ENCODE assay signal across 8 cellular contexts in the genomic region with DNA sequence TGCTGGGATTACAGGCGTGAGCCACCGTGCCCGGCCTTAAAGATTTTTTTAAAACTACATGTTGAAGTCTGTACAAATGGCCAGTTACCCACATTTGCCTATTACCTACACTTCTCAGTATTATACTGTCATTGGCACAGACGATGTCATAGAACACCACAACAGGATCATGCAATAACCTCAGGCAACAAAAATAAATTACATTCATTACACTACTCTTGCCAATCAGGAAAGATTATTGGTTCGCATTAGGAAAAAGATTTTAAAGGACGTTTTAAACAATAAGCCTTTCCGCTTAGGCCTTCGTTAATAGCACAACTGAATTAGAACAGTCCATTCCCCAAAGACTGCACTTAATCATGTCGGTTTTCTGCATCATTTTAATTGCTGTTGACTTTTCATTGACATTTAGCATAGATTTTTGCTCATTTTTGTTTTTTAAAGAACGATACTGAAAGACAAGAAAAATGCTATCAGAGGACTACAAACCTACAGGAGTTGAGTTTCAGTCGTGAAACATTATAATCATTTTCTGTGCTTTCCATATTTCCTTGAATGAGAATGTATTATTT. TPM values are rescaled to one million over a fixed set of nuclear protein-coding genes. Genes with fewer than 3 reads are reported as not detected.
DNase-seq lines count a peak whose midpoint lies in the region; ATAC-seq and TF ChIP-seq lines count a peak whose summit lies in the region.

No MANE protein-coding gene starts in this region.

- H3K4me3 ChIP-seq in AG04449 (ENCODE audit: low read depth, low read length) = peak overlapping the region; percentile 80
- peak overlapping the region; percentile 91 to 94 for H3K4me3 ChIP-seq in ascending aorta
- peak overlapping the region; percentile 82 to 84 for H3K4me3 ChIP-seq in mucosa of rectum (ENCODE audit: low read length in 2 of 2)

- peak overlapping the region; percentile 94 for H3K4me3 Mint-ChIP-seq in HFFc6

- peak overlapping the region; percentile 98 to 99 for H3K27ac ChIP-seq in ascending aorta
- peak overlapping the region in 1 of 2 donors; percentile 98 for H3K27ac ChIP-seq in mucosa of rectum (ENCODE audit: low read depth in 2 of 2, low read length in 2 of 2)

- H3K27ac Mint-ChIP-seq in HFFc6 = peak overlapping the region; percentile 92

- no peaks in the 10 kb centered on the region for H3K36me3 ChIP-seq in ascending aorta
- no peaks in the 10 kb centered on the region for H3K36me3 ChIP-seq in mucosa of rectum (ENCODE audit: control insufficient read depth in 2 of 2, insufficient read depth in 2 of 2, low read length in 2 of 2)

- intact Hi-C loops in ascending aorta (cut with DNase I) = loop anchor here (5.0 to 10.0 kb wide), 4 partner anchors 186 to 1946 kb away; a partner anchor contains a TSS

- peaks cover 30% of the 10 kb centered on the region for H3K4me1 Mint-ChIP-seq in HFFc6 (ENCODE audit: low read depth)

- TF ChIP-seq CTCF in AG04449 (IDR thresholded peaks at IDR 0.05; ENCODE audit: insufficient read depth, low read length, missing control alignments) (no peak), HFFc6 (IDR thresholded peaks at IDR 0.05) (no peak), ascending aorta (IDR thresholded peaks at IDR 0.05) (no peak)

- ATAC-seq in GM21737 (IDR thresholded peaks at IDR 0.05; ENCODE audit: unreplicated experiment) (no peak), HG03378 (IDR thresholded peaks at IDR 0.05; ENCODE audit: unreplicated experiment) (no peak), GM19023 (IDR thresholded peaks at IDR 0.05; ENCODE audit: unreplicated experiment) (no peak)

- H3K9me3 ChIP-seq in ascending aorta (no peaks in the 10 kb centered on the region), mucosa of rectum (ENCODE audit: control insufficient read depth in 2 of 2, low read length in 2 of 2) (no peaks in the 10 kb centered on the region)

- H3K27me3 Mint-ChIP-seq in HFFc6 (ENCODE audit: insufficient read depth) = no peaks in the 10 kb centered on the region

- H3K4me1 ChIP-seq in ascending aorta = peaks cover 5 to 22% of the 10 kb centered on the region in 2 donors
- peaks cover 9 to 15% of the 10 kb centered on the region in 2 donors for H3K4me1 ChIP-seq in mucosa of rectum (ENCODE audit: control insufficient read depth in 2 of 2, insufficient read depth in 2 of 2, low read length in 2 of 2)

- peak overlapping the region; percentile 91 to 99 for H3K9ac ChIP-seq in mucosa of rectum (ENCODE audit: low read depth in 1 of 2, low read length in 2 of 2)

- H3K9me3 Mint-ChIP-seq in HFFc6 = no peaks in the 10 kb centered on the region

- CTCF ChIA-PET in AG04449 (lab: Yijun Ruan, JAX) = interaction anchor here (0.7 kb wide), 1 partner anchor 73 kb away, joined by 3 read pairs; no protein-coding TSS in a partner anchor

- POLR2A ChIA-PET in AG04449 (lab: Yijun Ruan, JAX) = no interaction called here

- DNase-seq in AG04449 (ENCODE audit: low read depth, low spot score) (no peak), HFFc6 (no peak), ascending aorta (ENCODE audit: low spot score in 2 of 2) (no peak)
- DNase-seq in activated effector memory CD4-positive, alpha-beta T cell treated with anti-CD3 and anti-CD28 coated beads, Interleukin-2, amount 50 U/mL, for 16 hours = no peak

- peaks cover 21% of the 10 kb centered on the region for H3K36me3 Mint-ChIP-seq in HFFc6 (ENCODE audit: low read depth)

- H3K27me3 ChIP-seq in ascending aorta (no peaks in the 10 kb centered on the region), mucosa of rectum (ENCODE audit: control insufficient read depth in 2 of 2, insufficient read depth in 2 of 2, low read length in 2 of 2) (no peaks in the 10 kb centered on the region)

RNA-seq across cellular contexts. Expression of a gene that starts 0.9 kb away (rescaled TPM):
- total RNA-seq in HFFc6 (2021; fragmentation: NEBNext Ultra II Directional; extraction: Animal tissue kit (Norgen Biotek cat#: 25700)) = 10 to 100 TPM; 52.0 to 63.1 (median 57.4) TPM
- total RNA-seq in ascending aorta = 24.4 TPM
